ENCODE assay signal across 14 cellular contexts in genomic region chr2:176082885-176083731, GRCh38. TPM values are rescaled to one million over a fixed set of nuclear protein-coding genes. Genes with fewer than 3 reads are reported as not detected.
DNase-seq lines count a peak whose midpoint lies in the region; ATAC-seq and TF ChIP-seq lines count a peak whose summit lies in the region.
"Had no signal": no experiment of that assay in that cellular context is flagged by ENCODE, and none has a peak within 500 bp of the region (broad histone marks: within the 10 kb centered on the region; RNA-seq: fewer than 3 reads in every experiment).

No MANE protein-coding gene starts in this region.

- no peaks in the 10 kb centered on the region for H3K9me3 ChIP-seq in CD4-positive, alpha-beta memory T cell (ENCODE audit: control insufficient read depth in 1 of 2, low read length in 2 of 2)
- H3K9me3 ChIP-seq in Peyer's patch, result peaks cover 0 to 35% (median 0%) of the 10 kb centered on the region in 4 donors

- H3K4me1 ChIP-seq in CD4-positive, alpha-beta memory T cell (ENCODE audit: insufficient read depth, low read length), result peaks cover 4% of the 10 kb centered on the region
- peaks cover 0 to 20% (median 2%) of the 10 kb centered on the region in 4 donors for H3K4me1 ChIP-seq in Peyer's patch

- H3K4me3 Mint-ChIP-seq in CD4-positive, alpha-beta memory T cell, result peak overlapping the region in 7 of 8 donors; percentile 36 to 74 (median 57)
- H3K4me3 Mint-ChIP-seq in activated naive CD8-positive, alpha-beta T cell treated with anti-CD3 and anti-CD28 coated beads, Interleukin-2, amount 10 ng/mL, durations not matched to agents 7 days and 5 days, result peak overlapping the region; percentile 22
- H3K4me3 Mint-ChIP-seq in nephron progenitor cell, result peak overlapping the region; percentile 45

- DNase-seq in CD4-positive, alpha-beta memory T cell, result no peak
- peak; percentile 4 for DNase-seq in ELR (ENCODE audit: low read depth)
- DNase-seq in activated naive CD8-positive, alpha-beta T cell treated with anti-CD3 and anti-CD28 coated beads, Interleukin-2, amount 10 ng/mL, durations not matched to agents 7 days and 5 days, result no peak
- DNase-seq in nephron progenitor cell, result peak; percentile 55
- DNase-seq in Peyer's patch, result no peak
- DNase-seq in hepatic stellate cell (ENCODE audit: low spot score), result no peak
- no peak for DNase-seq in dermis blood vessel endothelial cell
- DNase-seq: Calu3; effector memory CD8-positive, alpha-beta T cell had no signal

- no peak for TF ChIP-seq POLR2A in Peyer's patch (IDR thresholded peaks at IDR 0.05)

- H3K4me1 Mint-ChIP-seq in CD4-positive, alpha-beta memory T cell, result peaks cover 4 to 43% (median 13%) of the 10 kb centered on the region in 4 donors
- peaks cover 7% of the 10 kb centered on the region for H3K4me1 Mint-ChIP-seq in activated naive CD8-positive, alpha-beta T cell treated with anti-CD3 and anti-CD28 coated beads, Interleukin-2, amount 10 ng/mL, durations not matched to agents 7 days and 5 days
- H3K4me1 Mint-ChIP-seq in nephron progenitor cell, result peaks cover 28% of the 10 kb centered on the region

- H3K9me3 Mint-ChIP-seq in CD4-positive, alpha-beta memory T cell, result peaks cover 3 to 84% (median 59%) of the 10 kb centered on the region in 8 donors
- peaks cover 12% of the 10 kb centered on the region for H3K9me3 Mint-ChIP-seq in activated naive CD8-positive, alpha-beta T cell treated with anti-CD3 and anti-CD28 coated beads, Interleukin-2, amount 10 ng/mL, durations not matched to agents 7 days and 5 days
- H3K9me3 Mint-ChIP-seq in nephron progenitor cell, result peaks cover 17% of the 10 kb centered on the region

- TF ChIP-seq CTCF in nephron progenitor cell (IDR thresholded peaks at IDR 0.05), result no peak
- no peak for TF ChIP-seq CTCF in Peyer's patch (IDR thresholded peaks at IDR 0.05)

- no peak overlapping the region for H3K27ac ChIP-seq in CD4-positive, alpha-beta memory T cell (ENCODE audit: low read depth, low read length)
- H3K27ac ChIP-seq in Peyer's patch, result no peak overlapping the region
- H3K27ac ChIP-seq: skin epidermis had no signal

- H3K4me3 ChIP-seq in CD4-positive, alpha-beta memory T cell (ENCODE audit: low read length in 2 of 2), result no peak overlapping the region
- H3K4me3 ChIP-seq in Peyer's patch, result no peak overlapping the region
- H3K4me3 ChIP-seq: skin epidermis had no signal

- CTCF ChIA-PET in CD4-positive, alpha-beta memory T cell (lab: Charles Lee; ENCODE audit: partially characterized antibody), result interaction anchor here (0.7 kb wide), 1 partner anchor 11 kb away, joined by 3 read pairs; no protein-coding TSS in a partner anchor

- H3K27me3 ChIP-seq in CD4-positive, alpha-beta memory T cell (ENCODE audit: insufficient read depth, low read length), result peaks cover 91% of the 10 kb centered on the region
- peaks cover 0 to 94% of the 10 kb centered on the region in 2 donors for H3K27me3 ChIP-seq in Peyer's patch

- H3K27ac Mint-ChIP-seq in CD4-positive, alpha-beta memory T cell, result peak overlapping the region in 6 of 7 donors; percentile 13 to 96 (median 84)
- peak overlapping the region; percentile 46 for H3K27ac Mint-ChIP-seq in activated naive CD8-positive, alpha-beta T cell treated with anti-CD3 and anti-CD28 coated beads, Interleukin-2, amount 10 ng/mL, durations not matched to agents 7 days and 5 days
- no peak overlapping the region for H3K27ac Mint-ChIP-seq in nephron progenitor cell

- peaks cover 0 to 17% of the 10 kb centered on the region in 2 donors for H3K36me3 Mint-ChIP-seq in CD4-positive, alpha-beta memory T cell
- H3K36me3 Mint-ChIP-seq in activated naive CD8-positive, alpha-beta T cell treated with anti-CD3 and anti-CD28 coated beads, Interleukin-2, amount 10 ng/mL, durations not matched to agents 7 days and 5 days, result peaks cover 10% of the 10 kb centered on the region
- no peaks in the 10 kb centered on the region for H3K36me3 Mint-ChIP-seq in nephron progenitor cell (ENCODE audit: low read depth)

- intact Hi-C loops in CD4-positive, alpha-beta memory T cell (cut with micrococcal nuclease), result no loop called here

- POLR2A ChIA-PET in CD4-positive, alpha-beta memory T cell (lab: Charles Lee; ENCODE audit: partially characterized antibody), result no interaction called here
- POLR2A ChIA-PET in activated naive CD8-positive, alpha-beta T cell treated with anti-CD3 and anti-CD28 coated beads, Interleukin-2, amount 10 ng/mL, durations not matched to agents 7 days and 5 days (lab: Charles Lee), result no interaction called here

- peaks cover 61 to 68% of the 10 kb centered on the region in 2 donors for H3K27me3 Mint-ChIP-seq in CD4-positive, alpha-beta memory T cell
- H3K27me3 Mint-ChIP-seq in activated naive CD8-positive, alpha-beta T cell treated with anti-CD3 and anti-CD28 coated beads, Interleukin-2, amount 10 ng/mL, durations not matched to agents 7 days and 5 days, result peaks cover 89% of the 10 kb centered on the region
- peaks cover 99% of the 10 kb centered on the region for H3K27me3 Mint-ChIP-seq in nephron progenitor cell (ENCODE audit: low read depth, poor library complexity)

- ATAC-seq in activated naive CD8-positive, alpha-beta T cell treated with anti-CD3 and anti-CD28 coated beads, Interleukin-2, amount 10 ng/mL, durations not matched to agents 7 days and 5 days (ENCODE audit: low read depth), result no peak
- no peak for ATAC-seq in HG03175 (IDR thresholded peaks at IDR 0.05; ENCODE audit: unreplicated experiment)
- ATAC-seq: effector memory CD8-positive, alpha-beta T cell had no signal

- no peaks in the 10 kb centered on the region for H3K36me3 ChIP-seq in CD4-positive, alpha-beta memory T cell (ENCODE audit: insufficient read depth, low read length)
- no peaks in the 10 kb centered on the region for H3K36me3 ChIP-seq in Peyer's patch

RNA-seq across cellular contexts. Expression of gene EVX2, which starts 0.7 kb away (rescaled TPM):
- total RNA-seq in CD4-positive, alpha-beta memory T cell, result not detected
- not detected for polyA plus RNA-seq in CD4-positive, alpha-beta memory T cell
- not detected for total RNA-seq in activated naive CD8-positive, alpha-beta T cell treated with anti-CD3 and anti-CD28 coated beads, Interleukin-2, amount 10 ng/mL, durations not matched to agents 7 days and 5 days
- total RNA-seq in Peyer's patch (not detected), dermis blood vessel endothelial cell (not detected in 2 replicates)
- total RNA-seq: Calu3, frontal cortex, M059J had no signal
- polyA plus RNA-seq: thymus had no signal

RNA-seq across cellular contexts. Expression of gene HOXD13, which starts 9.4 kb away (rescaled TPM):
- total RNA-seq in CD4-positive, alpha-beta memory T cell, result not detected
- polyA plus RNA-seq in CD4-positive, alpha-beta memory T cell, result not detected
- total RNA-seq in activated naive CD8-positive, alpha-beta T cell treated with anti-CD3 and anti-CD28 coated beads, Interleukin-2, amount 10 ng/mL, durations not matched to agents 7 days and 5 days, result not detected
- total RNA-seq in Peyer's patch (not detected), dermis blood vessel endothelial cell (under 0.01 TPM in 1 of 2 replicates, not detected in the other)
- total RNA-seq: Calu3, frontal cortex had no signal

RNA-seq across cellular contexts. Expression of gene HOXD12, which starts 16.5 kb away (rescaled TPM):
- not detected for total RNA-seq in CD4-positive, alpha-beta memory T cell
- not detected for polyA plus RNA-seq in CD4-positive, alpha-beta memory T cell
- total RNA-seq in activated naive CD8-positive, alpha-beta T cell treated with anti-CD3 and anti-CD28 coated beads, Interleukin-2, amount 10 ng/mL, durations not matched to agents 7 days and 5 days, result not detected
- total RNA-seq in Peyer's patch (not detected), dermis blood vessel endothelial cell (not detected in 2 replicates)
- total RNA-seq: Calu3, frontal cortex had no signal
- polyA plus RNA-seq: thymus had no signal

RNA-seq across cellular contexts. Expression of gene HOXD11, which starts 24.0 kb away (rescaled TPM):
- total RNA-seq in CD4-positive, alpha-beta memory T cell, result not detected
- not detected for polyA plus RNA-seq in CD4-positive, alpha-beta memory T cell
- total RNA-seq in activated naive CD8-positive, alpha-beta T cell treated with anti-CD3 and anti-CD28 coated beads, Interleukin-2, amount 10 ng/mL, durations not matched to agents 7 days and 5 days, result not detected
- total RNA-seq in Peyer's patch (not detected), dermis blood vessel endothelial cell (0.17 TPM in 1 of 2 replicates, not detected in the other)
- total RNA-seq: Calu3, frontal cortex had no signal

RNA-seq across cellular contexts. Expression of gene HOXD10, which starts 33.5 kb away (rescaled TPM):
- total RNA-seq in CD4-positive, alpha-beta memory T cell, result not detected
- not detected for polyA plus RNA-seq in CD4-positive, alpha-beta memory T cell
- total RNA-seq in activated naive CD8-positive, alpha-beta T cell treated with anti-CD3 and anti-CD28 coated beads, Interleukin-2, amount 10 ng/mL, durations not matched to agents 7 days and 5 days, result not detected
- not detected for total RNA-seq in Peyer's patch
- total RNA-seq in dermis blood vessel endothelial cell, result 7.7 and 15.2 TPM in 2 replicates
- total RNA-seq: Calu3, frontal cortex had no signal

Comparison
In these comparisons a context has a peak if more than half of its experiments do, and no peak if none do; other contexts are left out.
1. DNase-seq: peak in ELR (single experiment) and nephron progenitor cell (single experiment); none in CD4-positive, alpha-beta memory T cell (0 of 5), activated naive CD8-positive, alpha-beta T cell treated with anti-CD3 and anti-CD28 coated beads, Interleukin-2, amount 10 ng/mL, durations not matched to agents 7 days and 5 days (single experiment), Peyer's patch (0 of 3), hepatic stellate cell (single experiment) and dermis blood vessel endothelial cell (single experiment).
2. Peak in every context shown above with its lines, with median percentiles within 50 percentile points of each other: H3K4me3 Mint-ChIP-seq.